Comparison of ENCODE assay signal across 8 cellular contexts in genomic region chr2:46954951-46955571, GRCh38. TPM values are rescaled to one million over a fixed set of nuclear protein-coding genes. Genes with fewer than 3 reads are reported as not detected.
DNase-seq lines count a peak whose midpoint lies in the region; ATAC-seq and TF ChIP-seq lines count a peak whose summit lies in the region.

No MANE protein-coding gene starts in this region.

- peak; percentile 82 for ATAC-seq in Right ventricle myocardium inferior
- ATAC-seq in aorta (ENCODE audit: low FRiP score): peak; percentile 89
- no peak for ATAC-seq in HG02938 (IDR thresholded peaks at IDR 0.05; ENCODE audit: unreplicated experiment)
- no peak for ATAC-seq in HG02678 (IDR thresholded peaks at IDR 0.05; ENCODE audit: unreplicated experiment)

- intact Hi-C loops in Right ventricle myocardium inferior (cut with DNase I) (no loop called here), cardiac septum (cut with DNase I) (no loop called here), aorta (cut with DNase I) (no loop called here)

- peaks cover 0 to 1% (median 0%) of the 10 kb centered on the region in 3 donors for H3K27me3 Mint-ChIP-seq in immature natural killer cell (ENCODE audit: low read depth in 3 of 3)

- peak overlapping the region in 3 of 6 donors; percentile 7 to 59 (median 37) for H3K27ac Mint-ChIP-seq in immature natural killer cell

- H3K4me3 Mint-ChIP-seq in immature natural killer cell: no peak overlapping the region

- H3K36me3 ChIP-seq in mesodermal cell (ENCODE audit: control insufficient read depth, insufficient read depth, low read length) (peaks cover 77% of the 10 kb centered on the region), aorta (ENCODE audit: control insufficient read depth in 1 of 2, insufficient read depth in 2 of 2, low read length in 1 of 2) (peaks cover 0 to 12% of the 10 kb centered on the region in 2 donors)

- H3K9me3 ChIP-seq in mesodermal cell (ENCODE audit: control insufficient read depth, low read length) (no peaks in the 10 kb centered on the region), aorta (ENCODE audit: control insufficient read depth, low read length) (no peaks in the 10 kb centered on the region)

- no peaks in the 10 kb centered on the region for H3K9me3 Mint-ChIP-seq in immature natural killer cell

- peaks cover 0 to 2% of the 10 kb centered on the region in 2 donors for H3K4me1 Mint-ChIP-seq in immature natural killer cell

- no peaks in the 10 kb centered on the region for H3K27me3 ChIP-seq in aorta (ENCODE audit: control insufficient read depth in 1 of 2, insufficient read depth in 2 of 2, low read length in 1 of 2)

- peak overlapping the region; percentile 82 to 88 for H3K27ac ChIP-seq in coronary artery
- peak overlapping the region; percentile 94 for H3K27ac ChIP-seq in mesodermal cell (ENCODE audit: low read depth, low read length, severe bottlenecking)
- peak overlapping the region in 1 of 2 donors; percentile 94 for H3K27ac ChIP-seq in aorta (ENCODE audit: low read depth in 1 of 2, low read length in 2 of 2)

- no peak for TF ChIP-seq CTCF in coronary artery (IDR thresholded peaks at IDR 0.05)

- peaks cover 14% of the 10 kb centered on the region for H3K4me1 ChIP-seq in mesodermal cell (ENCODE audit: control insufficient read depth, insufficient read depth, low read length, poor library complexity, severe bottlenecking)
- peaks cover 0 to 2% of the 10 kb centered on the region in 2 donors for H3K4me1 ChIP-seq in aorta (ENCODE audit: control insufficient read depth in 1 of 2, insufficient read depth in 2 of 2, low read length in 2 of 2)

- peaks cover 4 to 59% (median 15%) of the 10 kb centered on the region in 3 donors for H3K36me3 Mint-ChIP-seq in immature natural killer cell

- peak overlapping the region; percentile 41 for H3K4me3 ChIP-seq in coronary artery
- H3K4me3 ChIP-seq in mesodermal cell (ENCODE audit: extremely low read depth, insufficient read depth, low read length, poor library complexity, severe bottlenecking): no peak overlapping the region
- no peak overlapping the region for H3K4me3 ChIP-seq in aorta (ENCODE audit: low read length in 2 of 2)

- WGBS in mesodermal cell (ENCODE audit: insufficient coverage in 2 of 2), 2 experiments: 61 to 66% methylated on average over 6 of the region's 9 CpGs
- 5 to 9% methylated on average over 9 of the region's 9 CpGs for WGBS in aorta, 2 donors

- DNase-seq in Right ventricle myocardium inferior (ENCODE audit: missing footprints) (peak; percentile 72), cardiac septum (ENCODE audit: low spot score) (no peak), coronary artery (ENCODE audit: low spot score) (peak; percentile 91), aorta (peak; percentile 90 to 92), immature natural killer cell (no peak)

RNA-seq across cellular contexts. Expression of gene TTC7A, which starts 14.0 kb away (rescaled TPM):
- total RNA-seq in Right ventricle myocardium inferior: 9.8 TPM
- total RNA-seq in cardiac septum: 7.4 TPM
- polyA plus RNA-seq in mesodermal cell (2013, experiment 1 of 2): 12.3 TPM
- 11.5 TPM for polyA plus RNA-seq in mesodermal cell (2013, experiment 2 of 2)
- total RNA-seq in aorta: 10 to 100 TPM; 29.7 to 53.2 TPM
- 10 to 100 TPM; 12.0 to 24.3 TPM for polyA plus RNA-seq in aorta
- 10 to 100 TPM in 1 of 3 donors, 1 to 10 TPM in 2; 7.1 to 11.7 (median 9.6) TPM for polyA plus RNA-seq in immature natural killer cell

RNA-seq across cellular contexts. Expression of gene MCFD2, which starts 39.5 kb away (rescaled TPM):
- 66.1 TPM for total RNA-seq in Right ventricle myocardium inferior
- total RNA-seq in cardiac septum: 55.1 TPM
- 95.1 TPM for polyA plus RNA-seq in mesodermal cell (2013, experiment 1 of 2)
- 89.6 TPM for polyA plus RNA-seq in mesodermal cell (2013, experiment 2 of 2)
- total RNA-seq in aorta: 100 to 1,000 TPM; 122 to 165 TPM
- 10 to 100 TPM; 50.1 to 53.3 TPM for polyA plus RNA-seq in aorta
- polyA plus RNA-seq in immature natural killer cell: 10 to 100 TPM; 18.6 to 38.1 (median 27.4) TPM

Comparison
In these comparisons a context has a peak if more than half of its experiments do, and no peak if none do; other contexts are left out.
1. DNase-seq: peak in Right ventricle myocardium inferior (single experiment), coronary artery (single experiment) and aorta (2 of 2); none in cardiac septum (single experiment) and immature natural killer cell (0 of 3).
2. ATAC-seq: peak in Right ventricle myocardium inferior (single experiment) and aorta (single experiment); none in HG02938 (single experiment) and HG02678 (single experiment).